In the genomic region with DNA sequence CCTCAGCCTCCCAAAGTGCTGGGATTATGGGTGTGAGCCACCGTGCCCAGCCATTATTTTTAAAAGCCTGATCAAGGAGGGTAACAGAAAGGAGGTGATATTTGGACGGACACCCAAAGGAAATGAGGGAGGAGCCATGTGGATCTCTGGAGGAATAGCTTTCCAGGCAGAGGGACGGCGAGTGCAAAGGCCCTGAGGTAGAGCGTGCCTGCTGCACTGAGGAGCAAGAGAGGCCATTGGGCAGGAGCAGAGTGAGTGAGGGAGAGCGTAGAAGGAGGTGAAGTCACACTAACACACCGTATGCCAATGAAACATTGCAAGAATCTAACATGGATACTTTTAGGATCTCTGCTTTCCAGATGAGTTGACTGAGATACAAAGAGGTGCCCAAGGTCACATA, we compare ENCODE assay signal across 20 cellular contexts. TPM values are rescaled to one million over a fixed set of nuclear protein-coding genes. Genes with fewer than 3 reads are reported as not detected.
DNase-seq lines count a peak whose midpoint lies in the region; ATAC-seq and TF ChIP-seq lines count a peak whose summit lies in the region.
"Had no signal": no experiment of that assay in that cellular context is flagged by ENCODE, and none has a peak within 500 bp of the region (broad histone marks: within the 10 kb centered on the region; RNA-seq: fewer than 3 reads in every experiment).

No MANE protein-coding gene starts in this region.

- DNase-seq in Panc1 (ENCODE audit: low read depth, low spot score) (no peak), nephron progenitor cell (no peak), posterior vena cava (ENCODE audit: low spot score) (peak; percentile 28), ACHN (no peak), foreskin fibroblast (no peak)
- no peak for DNase-seq in natural killer cell treated with Interleukin-12 subunit alpha and Interleukin-12 subunit beta and Interleukin-15 and Interleukin-18, amount 100 ng/mL, for 72 hours (ENCODE audit: low spot score)
- DNase-seq: 8988T; C1 segment of cervical spinal cord; Calu3; CD4-positive, alpha-beta memory T cell; COR-L47; DMS53; DMS79 treated with DMSO at 0.1 percent for 48 hours; GF-D8; H9; HFFc6 had no signal

- no peaks in the 10 kb centered on the region for H3K36me3 ChIP-seq in HEK293 (ENCODE audit: control insufficient read depth in 2 of 2, insufficient read depth in 1 of 2, low read length in 2 of 2)
- H3K36me3 ChIP-seq in Panc1 (ENCODE audit: control insufficient read depth, insufficient read depth, low read length): no peaks in the 10 kb centered on the region

- H3K4me1 Mint-ChIP-seq in nephron progenitor cell: no peaks in the 10 kb centered on the region
- no peaks in the 10 kb centered on the region for H3K4me1 Mint-ChIP-seq in natural killer cell treated with Interleukin-12 subunit alpha and Interleukin-12 subunit beta and Interleukin-15 and Interleukin-18, amount 100 ng/mL, for 72 hours (ENCODE audit: low read depth in 2 of 2)
- H3K4me1 Mint-ChIP-seq: GM23338 had no signal

- H3K36me3 Mint-ChIP-seq in nephron progenitor cell (ENCODE audit: low read depth): no peaks in the 10 kb centered on the region
- no peaks in the 10 kb centered on the region for H3K36me3 Mint-ChIP-seq in natural killer cell treated with Interleukin-12 subunit alpha and Interleukin-12 subunit beta and Interleukin-15 and Interleukin-18, amount 100 ng/mL, for 72 hours
- H3K36me3 Mint-ChIP-seq: CD4-positive, alpha-beta memory T cell had no signal

- in situ Hi-C loops in Panc1 (cut with HindIII; ENCODE audit: low pct_unique_long_range_greater_than_20kb, low sequenced_read_pairs): no loop called here
- in situ Hi-C loops in ACHN (cut with HindIII; ENCODE audit: low pct_ligation_motif_present, low pct_unique_long_range_greater_than_20kb, low sequenced_read_pairs): no loop called here

- BruUV-seq in Panc1 (replicated peaks; lab: Mats Ljungman, UMichigan): no TSS peak

- H3K9me3 Mint-ChIP-seq in nephron progenitor cell: no peaks in the 10 kb centered on the region
- no peaks in the 10 kb centered on the region for H3K9me3 Mint-ChIP-seq in natural killer cell treated with Interleukin-12 subunit alpha and Interleukin-12 subunit beta and Interleukin-15 and Interleukin-18, amount 100 ng/mL, for 72 hours
- H3K9me3 Mint-ChIP-seq: CD4-positive, alpha-beta memory T cell; GM23338; H9; HFFc6 had no signal

- intact Hi-C loops in Panc1 (cut with micrococcal nuclease; ENCODE audit: unreplicated experiment): loop anchor here (10.0 kb wide), 1 partner anchor 268 kb away; no protein-coding TSS in a partner anchor
- intact Hi-C loops in posterior vena cava (cut with DNase I): loop anchor here in 1 of 2 donors (10.0 kb wide), 1 partner anchor 58 kb away; no protein-coding TSS in a partner anchor

- H3K9me3 ChIP-seq in HEK293 (ENCODE audit: control insufficient read depth, insufficient read depth, low read depth, low read length) (no peaks in the 10 kb centered on the region), Panc1 (ENCODE audit: control insufficient read depth, insufficient read depth, low read depth, low read length) (no peaks in the 10 kb centered on the region)
- H3K9me3 ChIP-seq: A549 had no signal

- no peak for ATAC-seq in Panc1
- ATAC-seq in natural killer cell treated with Interleukin-12 subunit alpha and Interleukin-12 subunit beta and Interleukin-15 and Interleukin-18, amount 100 ng/mL, for 72 hours: no peak
- ATAC-seq: A549, GM23338, HCT116 had no signal

- H3K4me3 ChIP-seq in HEK293 (ENCODE audit: low read depth, low read length) (no peak overlapping the region), Panc1 (ENCODE audit: low read depth in 2 of 2, low read length in 2 of 2) (no peak overlapping the region), foreskin fibroblast (ENCODE audit: low read depth in 1 of 2, low read length in 2 of 2) (no peak overlapping the region)
- H3K4me3 ChIP-seq: A549, GM23338 had no signal

- H3K27me3 Mint-ChIP-seq in nephron progenitor cell (ENCODE audit: low read depth, poor library complexity): peaks cover 34% of the 10 kb centered on the region
- H3K27me3 Mint-ChIP-seq in natural killer cell treated with Interleukin-12 subunit alpha and Interleukin-12 subunit beta and Interleukin-15 and Interleukin-18, amount 100 ng/mL, for 72 hours: peaks cover 15 to 20% of the 10 kb centered on the region in 2 donors

- CTCF ChIA-PET in HEK293 (lab: Yijun Ruan, JAX) (interaction anchor here (0.7 to 9.3 kb wide), 8 partner anchors 148 to 488 kb away, joined by 3 to 118 read pairs (median 4); a partner anchor contains a TSS), Panc1 (lab: Charles Lee) (no interaction called here)

- TF ChIP-seq CTCF in HEK293 (tag by site-specific recombination; IDR thresholded peaks at IDR 0.05) (no peak), Panc1 (IDR thresholded peaks at IDR 0.05) (no peak), nephron progenitor cell (IDR thresholded peaks at IDR 0.05) (no peak), foreskin fibroblast (IDR thresholded peaks at IDR 0.05; ENCODE audit: low read depth, low read length) (no peak)

- POLR2A ChIA-PET in HEK293 (lab: Yijun Ruan, JAX): no interaction called here
- POLR2A ChIA-PET in Panc1 (lab: Charles Lee): no interaction called here

- H3K4me1 ChIP-seq in HEK293 (ENCODE audit: control insufficient read depth, insufficient read depth, low read length): no peaks in the 10 kb centered on the region
- peaks cover 17% of the 10 kb centered on the region for H3K4me1 ChIP-seq in Panc1 (ENCODE audit: control insufficient read depth, insufficient read depth, low read length)

- no peak overlapping the region for H3K4me3 Mint-ChIP-seq in nephron progenitor cell
- H3K4me3 Mint-ChIP-seq in natural killer cell treated with Interleukin-12 subunit alpha and Interleukin-12 subunit beta and Interleukin-15 and Interleukin-18, amount 100 ng/mL, for 72 hours: no peak overlapping the region
- H3K4me3 Mint-ChIP-seq: CD4-positive, alpha-beta memory T cell; GM23338; H9; HFFc6 had no signal

- H3K27ac ChIP-seq in HEK293 (ENCODE audit: extremely low read depth, low read depth, low read length): no peak overlapping the region
- peak overlapping the region; percentile 60; the same call in 1 of the 2 replicates for H3K27ac ChIP-seq in Panc1 (ENCODE audit: low read length)
- H3K27ac ChIP-seq: A549 had no signal

- no peaks in the 10 kb centered on the region for H3K27me3 ChIP-seq in Panc1 (ENCODE audit: control insufficient read depth, insufficient read depth, low read length)

- peak overlapping the region; percentile 15 for H3K27ac Mint-ChIP-seq in nephron progenitor cell
- H3K27ac Mint-ChIP-seq in natural killer cell treated with Interleukin-12 subunit alpha and Interleukin-12 subunit beta and Interleukin-15 and Interleukin-18, amount 100 ng/mL, for 72 hours: no peak overlapping the region
- H3K27ac Mint-ChIP-seq: CD4-positive, alpha-beta memory T cell; GM23338; HFFc6 had no signal

TF ChIP-seq in HEK293, 187 proteins besides CTCF, POLR2A, EP300 and RAD21:
- no peak for TF ChIP-seq ZNF184 (tag by site-specific recombination; IDR thresholded peaks at IDR 0.05)
- TF ChIP-seq ZNF623 (tag by site-specific recombination; IDR thresholded peaks at IDR 0.05): peak; percentile 96
TF ChIP-seq in HEK293: peak in this region for 1.

RNA-seq across cellular contexts. Expression of a gene that starts 58.9 kb away (rescaled TPM):
- 39.4 TPM for total RNA-seq in Panc1 (2021; ENCODE audit: unreplicated experiment)
- 22.5 TPM for polyA plus RNA-seq in Panc1 (2012; ENCODE audit: insufficient read length)
- 10 to 100 TPM; 40.0 to 52.6 TPM for total RNA-seq in posterior vena cava
- 10 to 100 TPM; 52.9 to 62.9 TPM for total RNA-seq in natural killer cell treated with Interleukin-12 subunit alpha and Interleukin-12 subunit beta and Interleukin-15 and Interleukin-18, amount 100 ng/mL, for 72 hours
